ENCODE assay signal across 8 cellular contexts in the genomic region with DNA sequence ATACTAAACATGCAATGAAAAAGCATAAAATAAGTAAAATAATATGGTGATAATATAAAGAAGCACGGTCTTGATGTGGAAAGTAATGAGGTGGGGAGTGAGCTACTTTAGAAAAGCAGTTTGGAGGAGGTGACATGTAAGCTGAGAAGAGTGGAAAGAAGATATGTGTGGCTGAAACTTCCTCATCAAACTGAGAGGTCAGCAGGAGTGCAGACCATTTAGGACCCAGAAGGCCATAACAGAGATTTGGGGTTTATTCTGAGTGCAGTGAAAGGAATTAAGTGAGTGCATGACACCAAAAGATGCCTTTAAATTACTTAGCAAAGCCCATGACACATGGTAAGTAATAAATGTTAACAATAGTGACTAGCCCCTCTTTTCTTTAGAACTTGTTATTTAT. TPM values are rescaled to one million over a fixed set of nuclear protein-coding genes. Genes with fewer than 3 reads are reported as not detected.
DNase-seq lines count a peak whose midpoint lies in the region; ATAC-seq, FAIRE-seq and TF ChIP-seq lines count a peak whose summit lies in the region.

No MANE protein-coding gene starts in this region.

- H3K9ac ChIP-seq in HepG2 (ENCODE audit: insufficient read depth, low read depth, low read length): peak overlapping the region; percentile 94

- H2AFZ ChIP-seq in HepG2 (ENCODE audit: low read length): peak overlapping the region; percentile 95

- TF ChIP-seq EP300 in HepG2 (IDR thresholded peaks at IDR 0.05; ENCODE audit: low read depth in 2 of 2, low read length in 2 of 2): no peak
- TF ChIP-seq EP300 in HepG2 (CRISPR knock-in tag; IDR thresholded peaks at IDR 0.05; ENCODE audit: borderline replicate concordance): no peak

- H3K4me1 Mint-ChIP-seq in T-cell: peaks cover 43 to 50% (median 44%) of the 10 kb centered on the region in 3 donors

- no peak for TF ChIP-seq POLR2A in HepG2 (IDR thresholded peaks at IDR 0.05; ENCODE audit: insufficient read depth in 1 of 2, low read depth in 2 of 2, low read length in 2 of 2)

- no peaks in the 10 kb centered on the region for H3K9me3 ChIP-seq in HepG2 (ENCODE audit: low read length)

- 0 out of 2 replicates have a peak, but pooled peaks cover 4% of the 10 kb centered on the region for H4K20me1 ChIP-seq in HepG2 (ENCODE audit: insufficient read depth, low read length)

- peak overlapping the region; percentile 93 to 97 (median 95) for H3K4me3 Mint-ChIP-seq in T-cell

- FAIRE-seq in HepG2 (lab: Jason Lieb, UNC): no peak

- BruUV-seq in HepG2 (replicated peaks; lab: Mats Ljungman, UMichigan): no TSS peak

- no peaks in the 10 kb centered on the region for H3K27me3 Mint-ChIP-seq in T-cell

- H3K4me2 ChIP-seq in HepG2 (ENCODE audit: low read depth, low read length): peak overlapping the region; percentile 99

- POLR2A ChIA-PET in T-cell (lab: Charles Lee) (no interaction called here), HepG2 (lab: Yijun Ruan, JAX) (interaction anchor here (1.2 to 3.1 kb wide), 5 partner anchors 11 to 70 kb away, joined by 3 to 42 read pairs (median 8); no protein-coding TSS in a partner anchor)

- WGBS in HepG2 (ENCODE audit: low lambda C conversion rate): 7% methylated on average over 1 of the region's 1 CpG

- peaks cover 40% of the 10 kb centered on the region for H3K4me1 ChIP-seq in HepG2 (ENCODE audit: insufficient read depth, low read length)

- H3K79me2 ChIP-seq in HepG2 (ENCODE audit: insufficient read depth, low read length): peaks cover 53% of the 10 kb centered on the region

- peak overlapping the region; percentile 83 for H3K27ac ChIP-seq in HepG2 (ENCODE audit: extremely low read length, insufficient read depth, low read length)

- TF ChIP-seq CTCF in HepG2 (CRISPR knock-in tag; IDR thresholded peaks at IDR 0.05): no peak

- no peak for DNase-seq in T-cell
- DNase-seq in HepG2 (ENCODE audit: low spot score): no peak
- DNase-seq in activated gamma-delta T cell treated with Interleukin-2 at 50 U/mL for 16 hours: no peak
- no peak for DNase-seq in NCI-H226
- DNase-seq in stimulated activated CD4-positive, alpha-beta T cell treated with anti-CD3 and anti-CD28 coated beads, Interleukin-4, amount 100 ng/mL, for 24 hours: no peak

- peaks cover 0 to 3% of the 10 kb centered on the region in 2 experiments; a peak in 1 of 5 replicates for H3K27me3 ChIP-seq in HepG2 (ENCODE audit: control insufficient read depth in 1 of 2, insufficient read depth in 2 of 2, low read length in 2 of 2)

- CTCF ChIA-PET in T-cell (lab: Charles Lee) (interaction anchor here in 1 of 2 donors (0.5 to 6.4 kb wide), 2 partner anchors 16 to 295 kb away, joined by 3 to 50 read pairs; no protein-coding TSS in a partner anchor), HepG2 (lab: Yijun Ruan, JAX; ENCODE audit: low intra/inter-chr PET ratio, low total read pairs) (no interaction called here)

- H3K9me3 Mint-ChIP-seq in T-cell: no peaks in the 10 kb centered on the region

- H3K36me3 ChIP-seq in HepG2 (replicated peaks in 1 of 2; ENCODE audit: control insufficient read depth in 1 of 2, insufficient read depth in 2 of 2, low read length in 2 of 2): no peaks in the 10 kb centered on the region; a peak in 2 of 5 replicates

- in situ Hi-C loops in HepG2 (cut with HindIII; ENCODE audit: extremely low pct_ligation_motif_present, low pct_unique_long_range_greater_than_20kb): no loop called here

- TF ChIP-seq RAD21 in HepG2 (CRISPR knock-in tag; IDR thresholded peaks at IDR 0.05): no peak

- ATAC-seq in GM18858 (IDR thresholded peaks at IDR 0.05; ENCODE audit: unreplicated experiment): peak; percentile 66
- peak; percentile 50 for ATAC-seq in HG02678 (IDR thresholded peaks at IDR 0.05; ENCODE audit: unreplicated experiment)
- no peak for ATAC-seq in T-cell (replicated peaks in 1 of 4)
- no peak for ATAC-seq in HepG2
- ATAC-seq in GM19328 (IDR thresholded peaks at IDR 0.05; ENCODE audit: unreplicated experiment): no peak

- intact Hi-C loops in HepG2 (cut with micrococcal nuclease; ENCODE audit: unreplicated experiment): no loop called here

- H3K4me3 ChIP-seq in HepG2 (replicated peaks in 1 of 3; ENCODE audit: insufficient read depth in 1 of 3, low read depth in 2 of 3, low read length in 3 of 3): peak overlapping the region; percentile 95 to 99 (median 96)

- H3K27ac Mint-ChIP-seq in T-cell: peak overlapping the region; percentile 86 to 93

- H3K36me3 Mint-ChIP-seq in T-cell: peaks cover 9% of the 10 kb centered on the region

TF ChIP-seq in HepG2, 621 proteins besides CTCF, POLR2A, EP300 and RAD21:
- TF ChIP-seq ZNF572 (CRISPR knock-in tag; IDR thresholded peaks at IDR 0.05): no peak
- TF ChIP-seq IRX3 (CRISPR knock-in tag; IDR thresholded peaks at IDR 0.05; ENCODE audit: borderline replicate concordance, low read depth): no peak
- no peak for TF ChIP-seq ZNF614 (CRISPR knock-in tag; IDR thresholded peaks at IDR 0.05; ENCODE audit: borderline replicate concordance)
- no peak for TF ChIP-seq ZNF629 (CRISPR knock-in tag; conservative IDR thresholded peaks at IDR 0.05)
- TF ChIP-seq, protein P1, sequence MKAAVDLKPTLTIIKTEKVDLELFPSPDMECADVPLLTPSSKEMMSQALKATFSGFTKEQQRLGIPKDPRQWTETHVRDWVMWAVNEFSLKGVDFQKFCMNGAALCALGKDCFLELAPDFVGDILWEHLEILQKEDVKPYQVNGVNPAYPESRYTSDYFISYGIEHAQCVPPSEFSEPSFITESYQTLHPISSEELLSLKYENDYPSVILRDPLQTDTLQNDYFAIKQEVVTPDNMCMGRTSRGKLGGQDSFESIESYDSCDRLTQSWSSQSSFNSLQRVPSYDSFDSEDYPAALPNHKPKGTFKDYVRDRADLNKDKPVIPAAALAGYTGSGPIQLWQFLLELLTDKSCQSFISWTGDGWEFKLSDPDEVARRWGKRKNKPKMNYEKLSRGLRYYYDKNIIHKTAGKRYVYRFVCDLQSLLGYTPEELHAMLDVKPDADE (CRISPR knock-in tag; IDR thresholded peaks at IDR 0.05): no peak
- no peak for TF ChIP-seq PHF5A (CRISPR knock-in tag; IDR thresholded peaks at IDR 0.05; ENCODE audit: low read depth, unreplicated experiment)
- no peak for TF ChIP-seq AHR (CRISPR knock-in tag; IDR thresholded peaks at IDR 0.05)

RNA-seq across cellular contexts. Expression of a gene that starts 24.4 kb away (rescaled TPM):
- 1 to 10 TPM; 3.3 to 6.9 (median 5.7) TPM for total RNA-seq in T-cell
- 8.9 and 10.6 TPM in 2 replicates for total RNA-seq in HepG2 (2016; rRNA removed; fragmentation: Illumina TruSeq; extraction: Trizol)
- total RNA-seq in HepG2 (2016; cell fraction: cytosol; rRNA removed; fragmentation: Illumina TruSeq; extraction: Trizol; ENCODE audit: low read depth): 2.9 and 3.2 TPM in 2 replicates
- 8.4 and 10.0 TPM in 2 replicates for total RNA-seq in HepG2 (2016; cell fraction: insoluble cytoplasmic fraction; rRNA removed; fragmentation: Illumina TruSeq; extraction: Trizol)
- 4.3 and 6.3 TPM in 2 replicates for total RNA-seq in HepG2 (2016; cell fraction: membrane; rRNA removed; fragmentation: Illumina TruSeq; extraction: Trizol)
- 7.5 and 8.7 TPM in 2 replicates for total RNA-seq in HepG2 (2016; cell fraction: nucleus; rRNA removed; fragmentation: Illumina TruSeq; extraction: Trizol)
- 8.0 and 8.7 TPM in 2 replicates for polyA plus RNA-seq in HepG2 (2011; rRNA removed)
- 3.8 and 5.8 TPM in 2 replicates for polyA plus RNA-seq in HepG2 (2011; cell fraction: cytosol; rRNA removed)
- 2.6 and 3.6 TPM in 2 replicates for polyA plus RNA-seq in HepG2 (2011; cell fraction: nucleus; rRNA removed)
- polyA plus RNA-seq in HepG2 (2012): 11.2 and 15.6 TPM in 2 replicates
- polyA plus RNA-seq in HepG2 (2016; cell fraction: cytosol; fragmentation: Illumina TruSeq; extraction: Trizol; ENCODE audit: low read depth): 2.3 and 2.5 TPM in 2 replicates
- 10.1 and 11.3 TPM in 2 replicates for polyA plus RNA-seq in HepG2 (2016; cell fraction: insoluble cytoplasmic fraction; fragmentation: Illumina TruSeq; extraction: Trizol; ENCODE audit: low read depth)
- polyA plus RNA-seq in HepG2 (2016; cell fraction: membrane; fragmentation: Illumina TruSeq; extraction: Trizol; ENCODE audit: low read depth): 5.0 and 5.8 TPM in 2 replicates
- polyA plus RNA-seq in HepG2 (2016; cell fraction: nucleus; fragmentation: Illumina TruSeq; extraction: Trizol; ENCODE audit: insufficient read depth, low read depth): 5.8 and 8.3 TPM in 2 replicates
- 4.8 and 13.3 TPM in 2 replicates for polyA minus RNA-seq in HepG2 (2011; rRNA and poly(A)+ RNA removed; ENCODE audit: low replicate concordance)
- polyA minus RNA-seq in HepG2 (2011; cell fraction: cytosol; rRNA and poly(A)+ RNA removed): 2.5 and 6.1 TPM in 2 replicates
- polyA minus RNA-seq in HepG2 (2011; cell fraction: nucleus; rRNA and poly(A)+ RNA removed): 26.4 and 30.3 TPM in 2 replicates

Comparison
In these comparisons a context has a peak if more than half of its experiments do, and no peak if none do; other contexts are left out.
1. ATAC-seq: peak in GM18858 (single experiment) and HG02678 (single experiment); none in T-cell (0 of 4), HepG2 (single experiment) and GM19328 (single experiment).